Comparison of ENCODE assay signal across 23 cellular contexts in the genomic region with DNA sequence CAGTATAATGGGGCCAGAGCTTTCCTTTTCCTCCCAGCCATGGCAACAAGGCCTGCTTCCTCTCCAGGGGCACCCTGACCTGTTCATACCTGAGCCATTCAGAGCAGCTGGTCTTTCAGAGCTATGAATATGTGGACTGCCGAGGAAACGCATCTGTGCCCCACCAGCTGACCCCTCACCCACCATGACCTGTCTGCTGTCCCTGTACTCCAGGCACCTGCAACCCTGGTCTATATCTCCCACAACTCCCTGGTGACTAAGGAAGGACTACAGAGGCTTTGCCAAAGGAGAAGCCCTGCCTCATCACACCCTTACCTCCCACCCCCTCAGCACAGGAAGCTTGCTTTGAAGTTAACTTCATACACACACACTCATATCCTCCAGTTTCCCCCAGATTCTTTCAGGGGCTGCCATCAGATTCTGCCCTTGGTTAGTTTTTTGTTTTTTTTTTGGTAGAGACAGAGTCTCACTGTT. TPM values are rescaled to one million over a fixed set of nuclear protein-coding genes. Genes with fewer than 3 reads are reported as not detected.
A peak's percentile ranks its signal among the peaks of the same experiment; 100 is the strongest.
DNase-seq lines count a peak whose midpoint lies in the region; ATAC-seq, FAIRE-seq and TF ChIP-seq lines count a peak whose summit lies in the region.
"Had no signal": no experiment of that assay in that cellular context is flagged by ENCODE, and none has a peak within 500 bp of the region (broad histone marks: within the 10 kb centered on the region; RNA-seq: fewer than 3 reads in every experiment).

No MANE protein-coding gene starts in this region.

- peaks cover 22% of the 10 kb centered on the region for H3K36me3 Mint-ChIP-seq in activated CD8-positive, alpha-beta T cell treated with anti-CD3 and anti-CD28 coated beads for 36 hours (ENCODE audit: low read depth)
- H3K36me3 Mint-ChIP-seq in MCF 10A (ENCODE audit: insufficient read depth, unreplicated experiment): peaks cover 41% of the 10 kb centered on the region

- no peak for FAIRE-seq in kidney (lab: Jason Lieb, UNC)
- FAIRE-seq: D721Med, keratinocyte had no signal

- ATAC-seq in activated CD8-positive, alpha-beta T cell treated with anti-CD3 and anti-CD28 coated beads for 36 hours: peak; percentile 95
- ATAC-seq in GM21786 (IDR thresholded peaks at IDR 0.05; ENCODE audit: unreplicated experiment): no peak
- no peak for ATAC-seq in GM21528 (IDR thresholded peaks at IDR 0.05; ENCODE audit: low FRiP score, unreplicated experiment)
- ATAC-seq: body of pancreas, esophagus mucosa, Panc1, right cardiac atrium, SK-N-SH treated with all-trans-retinoic acid at 6 μM for 48 hours had no signal

- no peak overlapping the region for H3K4me3 Mint-ChIP-seq in activated CD8-positive, alpha-beta T cell treated with anti-CD3 and anti-CD28 coated beads for 36 hours
- no peak overlapping the region for H3K4me3 Mint-ChIP-seq in MCF 10A (ENCODE audit: unreplicated experiment)

- peaks cover 9 to 27% of the 10 kb centered on the region in 2 donors for H3K36me3 ChIP-seq in kidney (ENCODE audit: control insufficient read depth in 1 of 2, insufficient read depth in 2 of 2, low read length in 2 of 2)

- intact Hi-C loops in activated CD8-positive, alpha-beta T cell treated with anti-CD3 and anti-CD28 coated beads for 36 hours (cut with micrococcal nuclease): loop anchor here (10.0 kb wide), 1 partner anchor 203 kb away; no protein-coding TSS in a partner anchor
- intact Hi-C loops in kidney (cut with DNase I) (no loop called here), MCF 10A (cut with micrococcal nuclease) (no loop called here)

- peaks cover 16 to 42% of the 10 kb centered on the region in 2 donors for H3K4me1 ChIP-seq in kidney (ENCODE audit: control insufficient read depth in 1 of 2, insufficient read depth in 1 of 2, low read depth in 1 of 2, low read length in 2 of 2)

- peak overlapping the region; percentile 82 for H3K27ac Mint-ChIP-seq in activated CD8-positive, alpha-beta T cell treated with anti-CD3 and anti-CD28 coated beads for 36 hours
- H3K27ac Mint-ChIP-seq in MCF 10A (ENCODE audit: low read depth, unreplicated experiment): no peak overlapping the region

- peaks cover 40% of the 10 kb centered on the region for H3K4me1 Mint-ChIP-seq in activated CD8-positive, alpha-beta T cell treated with anti-CD3 and anti-CD28 coated beads for 36 hours (ENCODE audit: low read depth)
- no peaks in the 10 kb centered on the region for H3K4me1 Mint-ChIP-seq in MCF 10A (ENCODE audit: insufficient read depth, unreplicated experiment)

- CTCF ChIA-PET in activated CD8-positive, alpha-beta T cell treated with anti-CD3 and anti-CD28 coated beads for 36 hours (lab: Charles Lee): interaction anchor here (1.2 to 1.7 kb wide), 2 partner anchors 18 to 116 kb away, joined by 3 to 4 read pairs; no protein-coding TSS in a partner anchor
- CTCF ChIA-PET in MCF 10A (lab: Yijun Ruan, JAX): interaction anchor here (0.7 to 1.3 kb wide), 2 partner anchors 92 to 250 kb away, joined by 3 to 8 read pairs; no protein-coding TSS in a partner anchor

- POLR2A ChIA-PET in activated CD8-positive, alpha-beta T cell treated with anti-CD3 and anti-CD28 coated beads for 36 hours (lab: Charles Lee): interaction anchor here (0.9 to 9.6 kb wide), 4 partner anchors 8 to 98 kb away, joined by 3 to 113 read pairs (median 8); no protein-coding TSS in a partner anchor
- POLR2A ChIA-PET in MCF 10A (lab: Yijun Ruan, JAX): no interaction called here

- no peak for TF ChIP-seq CTCF in activated CD8-positive, alpha-beta T cell treated with anti-CD3 and anti-CD28 coated beads for 36 hours (IDR thresholded peaks at IDR 0.05)
- TF ChIP-seq CTCF in kidney (IDR thresholded peaks at IDR 0.05; ENCODE audit: borderline replicate concordance, extremely low read depth, insufficient read depth): no peak
- TF ChIP-seq CTCF in MCF 10A (IDR thresholded peaks at IDR 0.05; ENCODE audit: unreplicated experiment): no peak

- BruUV-seq in MCF 10A (replicated peaks; lab: Mats Ljungman, UMichigan): no TSS peak

- no peaks in the 10 kb centered on the region for H3K9me3 ChIP-seq in kidney (ENCODE audit: control insufficient read depth in 1 of 2, low read length in 2 of 2)
- H3K9me3 ChIP-seq: body of pancreas, neutrophil, vagina had no signal

- no peak overlapping the region for H3K4me3 ChIP-seq in kidney (ENCODE audit: low read length in 2 of 2)
- H3K4me3 ChIP-seq: body of pancreas, vagina had no signal

- peak overlapping the region; percentile 84 to 90 for H3K27ac ChIP-seq in kidney (ENCODE audit: low read depth in 2 of 2, low read length in 2 of 2)
- H3K27ac ChIP-seq: body of pancreas, neutrophil, vagina had no signal

- no peaks in the 10 kb centered on the region for H3K9me3 Mint-ChIP-seq in activated CD8-positive, alpha-beta T cell treated with anti-CD3 and anti-CD28 coated beads for 36 hours
- H3K9me3 Mint-ChIP-seq in MCF 10A (ENCODE audit: unreplicated experiment): no peaks in the 10 kb centered on the region

- peak; percentile 20 for DNase-seq in stimulated activated CD4-positive, alpha-beta T cell treated with anti-CD3 and anti-CD28 coated beads, Interleukin-12 subunit alpha, Interleukin-12 subunit beta, amount 100 ng/mL, for 4 hours
- no peak for DNase-seq in stimulated activated CD4-positive, alpha-beta T cell treated with anti-CD3 and anti-CD28 coated beads, Interleukin-4, amount 100 ng/mL, for 1 hour
- DNase-seq in activated CD8-positive, alpha-beta T cell treated with anti-CD3 and anti-CD28 coated beads for 36 hours: peak; percentile 69
- DNase-seq in kidney (no peak), D341Med (ENCODE audit: low spot score) (no peak), MCF 10A (ENCODE audit: unreplicated experiment) (no peak)
- DNase-seq: body of pancreas; GF-D8; H7; NCI-H82; right cardiac atrium; stimulated activated naive CD4-positive, alpha-beta T cell treated with Interleukin-2 at 50 U/mL for 16 hours had no signal

- H3K27me3 Mint-ChIP-seq in activated CD8-positive, alpha-beta T cell treated with anti-CD3 and anti-CD28 coated beads for 36 hours: no peaks in the 10 kb centered on the region
- H3K27me3 Mint-ChIP-seq in MCF 10A (ENCODE audit: insufficient read depth, unreplicated experiment): no peaks in the 10 kb centered on the region

- H3K9ac ChIP-seq in kidney (ENCODE audit: low read length in 2 of 2): peak overlapping the region in 1 of 2 donors; percentile 5

RNA-seq across cellular contexts. Expression of a gene that starts 6.0 kb away (rescaled TPM):
- total RNA-seq in activated CD8-positive, alpha-beta T cell treated with anti-CD3 and anti-CD28 coated beads for 36 hours: 1 to 10 TPM; 9.2 to 9.8 TPM
- total RNA-seq in kidney (18.1 TPM), MCF 10A (2022) (2.1 and 2.2 TPM in 2 replicates)
- polyA plus RNA-seq in kidney (ENCODE audit: insufficient read depth, low read depth, low replicate concordance): 15.7 TPM

RNA-seq across cellular contexts. Expression of a gene that starts 10.8 kb away (rescaled TPM):
- not detected for total RNA-seq in activated CD8-positive, alpha-beta T cell treated with anti-CD3 and anti-CD28 coated beads for 36 hours
- total RNA-seq in kidney (not detected), MCF 10A (2022) (not detected in 2 replicates)
- not detected for polyA plus RNA-seq in kidney (ENCODE audit: insufficient read depth, low read depth, low replicate concordance)
- total RNA-seq: body of pancreas, dermis microvascular lymphatic vessel endothelial cell, esophagus mucosa, H7, mesenteric fat pad, right cardiac atrium, vagina had no signal
- polyA plus RNA-seq: keratinocyte had no signal

RNA-seq across cellular contexts. Expression of a gene that starts 16.1 kb away (rescaled TPM):
- 1,000 to 10,000 TPM; 3,772 to 4,070 TPM for total RNA-seq in activated CD8-positive, alpha-beta T cell treated with anti-CD3 and anti-CD28 coated beads for 36 hours
- total RNA-seq in kidney (9,871 TPM), MCF 10A (2022) (4,245 and 4,277 TPM in 2 replicates)
- not detected for polyA plus RNA-seq in kidney (ENCODE audit: insufficient read depth, low read depth, low replicate concordance)
- total RNA-seq: body of pancreas, dermis microvascular lymphatic vessel endothelial cell, H7, vagina had no signal
- polyA plus RNA-seq: keratinocyte, right cardiac atrium had no signal

RNA-seq across cellular contexts. Expression of a gene that starts 46.6 kb away (rescaled TPM):
- 10 to 100 TPM; 45.6 to 46.5 TPM for total RNA-seq in activated CD8-positive, alpha-beta T cell treated with anti-CD3 and anti-CD28 coated beads for 36 hours
- total RNA-seq in kidney: 88.9 TPM
- polyA plus RNA-seq in kidney (ENCODE audit: insufficient read depth, low read depth, low replicate concordance): 50.4 TPM
- 105 and 106 TPM in 2 replicates for total RNA-seq in MCF 10A (2022)

Comparison
In these comparisons a context has a peak if more than half of its experiments do, and no peak if none do; other contexts are left out.
1. DNase-seq: peak in stimulated activated CD4-positive, alpha-beta T cell treated with anti-CD3 and anti-CD28 coated beads, Interleukin-12 subunit alpha, Interleukin-12 subunit beta, amount 100 ng/mL, for 4 hours (single experiment) and activated CD8-positive, alpha-beta T cell treated with anti-CD3 and anti-CD28 coated beads for 36 hours (single experiment); none in stimulated activated CD4-positive, alpha-beta T cell treated with anti-CD3 and anti-CD28 coated beads, Interleukin-4, amount 100 ng/mL, for 1 hour (single experiment), kidney (single experiment), D341Med (single experiment) and MCF 10A (single experiment).